24 cellular contexts compared by ENCODE assay signal in the genomic region with DNA sequence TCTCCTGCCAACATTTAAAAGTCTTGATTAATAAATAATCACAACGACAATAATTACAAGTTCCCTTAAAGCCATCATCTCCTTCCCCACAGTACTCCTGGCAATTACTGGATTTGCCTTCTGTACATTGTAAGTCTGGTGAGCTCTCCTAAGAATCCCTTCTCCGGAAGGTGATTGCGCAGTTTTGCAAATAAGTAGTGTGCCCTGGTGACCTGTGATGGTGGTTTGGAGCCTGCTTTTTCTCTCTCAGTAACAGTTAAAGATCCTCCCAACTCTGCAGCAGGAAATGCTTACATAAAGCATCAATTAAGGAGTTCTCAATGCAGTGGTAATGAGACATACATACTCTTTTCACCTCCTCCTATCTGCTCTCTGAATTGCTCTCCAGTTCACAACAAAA.
"Had no signal": no experiment of that assay in that cellular context is flagged by ENCODE, and none has a peak within 500 bp of the region (broad histone marks: within the 10 kb centered on the region; RNA-seq: fewer than 3 reads in every experiment).

No MANE protein-coding gene starts in this region.

- DNase-seq: effector CD8-positive, alpha-beta T cell; foreskin melanocyte; glutamatergic neuron; heart right ventricle; hippocampal formation; kidney glomerular epithelial cell; left ventricle myocardium superior; lower lobe of right lung; mucosa of descending colon; naive B cell; stimulated activated CD4-positive, alpha-beta T cell treated with anti-CD3 and anti-CD28 coated beads, Interleukin-2, amount 100 ng/mL, for 24 hours; stimulated activated CD4-positive, alpha-beta T cell treated with anti-CD3 and anti-CD28 coated beads, Interleukin-4, amount 100 ng/mL, for 24 hours; stimulated activated naive CD4-positive, alpha-beta T cell treated with Interleukin-2 at 50 U/mL for 16 hours; stomach; thyroid gland; trophoblast cell had no signal

- H3K9ac ChIP-seq: neural progenitor cell, parathyroid adenoma had no signal

- H3K79me2 ChIP-seq: parathyroid adenoma had no signal

- H3K4me1 ChIP-seq: heart right ventricle, lower lobe of right lung, parathyroid adenoma, right atrium auricular region, stomach, thyroid gland, vagina had no signal

- H3K4me2 ChIP-seq: neural progenitor cell had no signal

- H3K27me3 ChIP-seq: esophagus muscularis mucosa, neural progenitor cell, right atrium auricular region, stomach, thyroid gland, vagina had no signal

- H3K9me3 ChIP-seq: esophagus muscularis mucosa, heart right ventricle, lower lobe of right lung, mucosa of descending colon, right atrium auricular region, stomach, thyroid gland, vagina had no signal

- H3K36me3 ChIP-seq: esophagus muscularis mucosa, heart right ventricle, lower lobe of right lung, neural progenitor cell, right atrium auricular region, stomach, thyroid gland, vagina had no signal

- ATAC-seq: heart right ventricle; left ventricle myocardium superior; lower lobe of right lung; mucosa of descending colon; natural killer cell treated with Interleukin-12 subunit alpha and Interleukin-12 subunit beta and Interleukin-15 and Interleukin-18, amount 100 ng/mL, for 72 hours; sciatic nerve; stimulated activated effector memory CD8-positive, alpha-beta T cell treated with anti-CD3 and anti-CD28 coated beads, Interleukin-12 subunit alpha, Interleukin-12 subunit beta, amount 100 ng/mL, for 72 hours had no signal

- H3K27ac ChIP-seq: esophagus muscularis mucosa, heart right ventricle, lower lobe of right lung, neural progenitor cell, parathyroid adenoma, right atrium auricular region, stomach, thyroid gland, vagina had no signal

- H3K4me3 ChIP-seq: esophagus muscularis mucosa, heart right ventricle, lower lobe of right lung, mucosa of descending colon, neural progenitor cell, right atrium auricular region, stomach, thyroid gland, vagina had no signal

- H2AFZ ChIP-seq: neural progenitor cell, parathyroid adenoma had no signal
